Comparison of ENCODE assay signal across 10 cellular contexts in genomic region chr1:234720709-234721436, GRCh38.
A peak's percentile ranks its signal among the peaks of the same experiment; 100 is the strongest.
DNase-seq lines count a peak whose midpoint lies in the region; ATAC-seq and TF ChIP-seq lines count a peak whose summit lies in the region.
"Had no signal": no experiment of that assay in that cellular context is flagged by ENCODE, and none has a peak within 500 bp of the region (broad histone marks: within the 10 kb centered on the region; RNA-seq: fewer than 3 reads in every experiment).

No MANE protein-coding gene starts in this region.

- TF ChIP-seq CTCF in AG04450 (IDR thresholded peaks at IDR 0.05; ENCODE audit: low read depth, low read length) (no peak), Peyer's patch (IDR thresholded peaks at IDR 0.05) (no peak), progenitor cell of endocrine pancreas (IDR thresholded peaks at IDR 0.05; ENCODE audit: unreplicated experiment) (no peak)

- H3K4me1 ChIP-seq in Peyer's patch, result peaks cover 14 to 88% (median 31%) of the 10 kb centered on the region in 4 donors

- no peak for TF ChIP-seq POLR2A in Peyer's patch (IDR thresholded peaks at IDR 0.05)

- H3K27ac ChIP-seq in AG04450 (ENCODE audit: low read depth, low read length), result peak overlapping the region; percentile 100
- peak overlapping the region; percentile 82 to 96 (median 90) for H3K27ac ChIP-seq in Peyer's patch

- H3K36me3 Mint-ChIP-seq in progenitor cell of endocrine pancreas (ENCODE audit: insufficient read depth), result no peaks in the 10 kb centered on the region
- H3K36me3 Mint-ChIP-seq: CD8-positive, alpha-beta T cell had no signal

- no peak for ATAC-seq in HG02763 (IDR thresholded peaks at IDR 0.05; ENCODE audit: unreplicated experiment)
- ATAC-seq: CD8-positive, alpha-beta T cell; GM12878 had no signal

- H3K27ac Mint-ChIP-seq in progenitor cell of endocrine pancreas, result peak overlapping the region; percentile 97
- H3K27ac Mint-ChIP-seq: CD8-positive, alpha-beta T cell had no signal

- H3K27me3 Mint-ChIP-seq in progenitor cell of endocrine pancreas, result no peaks in the 10 kb centered on the region

- POLR2A ChIA-PET in AG04450 (lab: Yijun Ruan, JAX), result interaction anchor here (4.5 kb wide), 1 partner anchor 109 kb away, joined by 79 read pairs; the partner anchor contains the start of gene IRF2BP2

- no peak for DNase-seq in AG04450 (ENCODE audit: low read depth, low spot score)
- no peak for DNase-seq in Peyer's patch
- peak; percentile 52 for DNase-seq in fibroblast of peridontal ligament (ENCODE audit: extremely low read depth)
- DNase-seq in progenitor cell of endocrine pancreas (ENCODE audit: low spot score, unreplicated experiment), result no peak
- no peak for DNase-seq in hypothalamus (lab: John Stamatoyannopoulos, UW)
- DNase-seq in central memory CD4-positive, alpha-beta T cell, result no peak
- no peak for DNase-seq in activated T-cell treated with anti-CD3 and anti-CD28 coated beads, Interleukin-2, amount 50 U/mL, for 1 hour
- DNase-seq: CD8-positive, alpha-beta T cell had no signal

- no peak overlapping the region for H3K4me3 Mint-ChIP-seq in progenitor cell of endocrine pancreas (ENCODE audit: low read depth)
- H3K4me3 Mint-ChIP-seq: CD8-positive, alpha-beta T cell had no signal

- H3K4me3 ChIP-seq in AG04450 (ENCODE audit: low read depth, low read length), result no peak overlapping the region
- no peak overlapping the region for H3K4me3 ChIP-seq in Peyer's patch
- H3K4me3 ChIP-seq: GM12878 had no signal

- peaks cover 95% of the 10 kb centered on the region for H3K4me1 Mint-ChIP-seq in progenitor cell of endocrine pancreas (ENCODE audit: low read depth)

- no peaks in the 10 kb centered on the region for H3K9me3 ChIP-seq in AG04450 (ENCODE audit: control insufficient read depth, insufficient read depth, low read length)
- no peaks in the 10 kb centered on the region for H3K9me3 ChIP-seq in Peyer's patch

- no peaks in the 10 kb centered on the region for H3K9me3 Mint-ChIP-seq in progenitor cell of endocrine pancreas (ENCODE audit: low read depth)
- H3K9me3 Mint-ChIP-seq: CD8-positive, alpha-beta T cell had no signal

- no peaks in the 10 kb centered on the region for H3K36me3 ChIP-seq in Peyer's patch

- CTCF ChIA-PET in AG04450 (lab: Charles Lee), result interaction anchor here (1.0 to 2.0 kb wide), 2 partner anchors 30 to 234 kb away, joined by 3 to 8 read pairs; no protein-coding TSS in a partner anchor

- H3K27me3 ChIP-seq in AG04450 (ENCODE audit: control insufficient read depth, insufficient read depth, low read length) (no peaks in the 10 kb centered on the region), Peyer's patch (no peaks in the 10 kb centered on the region)
